13 cellular contexts compared by ENCODE assay signal in genomic region chr18:34990571-34990970, GRCh38. TPM values are rescaled to one million over a fixed set of nuclear protein-coding genes. Genes with fewer than 3 reads are reported as not detected.
A peak's percentile ranks its signal among the peaks of the same experiment; 100 is the strongest.
DNase-seq lines count a peak whose midpoint lies in the region; ATAC-seq and TF ChIP-seq lines count a peak whose summit lies in the region.
"Had no signal": no experiment of that assay in that cellular context is flagged by ENCODE, and none has a peak within 500 bp of the region (broad histone marks: within the 10 kb centered on the region; RNA-seq: fewer than 3 reads in every experiment).

No MANE protein-coding gene starts in this region.

- H3K4me3 Mint-ChIP-seq in Caco-2 (ENCODE audit: unreplicated experiment): no peak overlapping the region
- H3K4me3 Mint-ChIP-seq: endodermal cell had no signal

- ATAC-seq in foreskin keratinocyte: peak; percentile 11
- ATAC-seq: left colon had no signal

- no peak overlapping the region for H3K27ac Mint-ChIP-seq in Caco-2 (ENCODE audit: unreplicated experiment)
- H3K27ac Mint-ChIP-seq: endodermal cell had no signal

- H3K4me1 Mint-ChIP-seq in Caco-2 (ENCODE audit: low read depth, unreplicated experiment): no peaks in the 10 kb centered on the region
- H3K4me1 Mint-ChIP-seq: endodermal cell had no signal

- BruUV-seq in Caco-2 (replicated peaks; lab: Mats Ljungman, UMichigan): no TSS peak

- CTCF ChIA-PET in Caco-2 (lab: Charles Lee): no interaction called here

- peak; percentile 23 for DNase-seq in HT1080 (ENCODE audit: low read depth)
- DNase-seq in astrocyte of the spinal cord (ENCODE audit: low read depth, low spot score): peak; percentile 27
- DNase-seq in foreskin keratinocyte: peak in 1 of 2 donors; percentile 56
- no peak for DNase-seq in Caco-2
- DNase-seq in uterus: no peak
- no peak for DNase-seq in NK-92 treated with Interleukin-12 subunit alpha and Interleukin-12 subunit beta, amount 100 ng/mL, for 24 hours (lab: John Stamatoyannopoulos, UW)
- DNase-seq: activated CD4-positive, alpha-beta T cell treated with anti-CD3 and anti-CD28 coated beads for 48 hours; activated T-cell treated with anti-CD3 and anti-CD28 coated beads for 4 hours; endodermal cell; left colon; stimulated activated CD8-positive, alpha-beta memory T cell treated with anti-CD3 and anti-CD28 coated beads, Interleukin-4, amount 100 ng/mL, for 48 hours; trophoblast cell had no signal

- no peaks in the 10 kb centered on the region for H3K36me3 Mint-ChIP-seq in Caco-2 (ENCODE audit: insufficient read depth, unreplicated experiment)

- no peaks in the 10 kb centered on the region for H3K9me3 ChIP-seq in Caco-2
- H3K9me3 ChIP-seq in uterus: no peaks in the 10 kb centered on the region

- H3K4me1 ChIP-seq in foreskin keratinocyte: peaks cover 15% of the 10 kb centered on the region
- no peaks in the 10 kb centered on the region for H3K4me1 ChIP-seq in Caco-2
- no peaks in the 10 kb centered on the region for H3K4me1 ChIP-seq in uterus

- no peak overlapping the region for H3K4me3 ChIP-seq in astrocyte of the spinal cord (ENCODE audit: low read depth, low read length)
- H3K4me3 ChIP-seq in Caco-2 (ENCODE audit: low read depth, low read length): no peak overlapping the region
- no peak overlapping the region for H3K4me3 ChIP-seq in uterus

- H3K27me3 ChIP-seq in foreskin keratinocyte (no peaks in the 10 kb centered on the region), Caco-2 (replicated peaks; ENCODE audit: control insufficient read depth, insufficient read depth, low read length) (no peaks in the 10 kb centered on the region), uterus (no peaks in the 10 kb centered on the region)

- no peaks in the 10 kb centered on the region for H3K27me3 Mint-ChIP-seq in Caco-2 (ENCODE audit: insufficient read depth, unreplicated experiment)

- H3K27ac ChIP-seq in foreskin keratinocyte: peak overlapping the region; percentile 69
- H3K27ac ChIP-seq in temporal lobe (ENCODE audit: low read depth, low read length): peak overlapping the region; percentile 93
- no peak overlapping the region for H3K27ac ChIP-seq in uterus

- in situ Hi-C loops in astrocyte of the spinal cord (cut with HindIII; ENCODE audit: low sequenced_read_pairs): no loop called here

- no peaks in the 10 kb centered on the region for H3K36me3 ChIP-seq in Caco-2 (ENCODE audit: control insufficient read depth, insufficient read depth, low read length)
- H3K36me3 ChIP-seq in uterus: no peaks in the 10 kb centered on the region

- intact Hi-C loops in Caco-2 (cut with micrococcal nuclease; ENCODE audit: unreplicated experiment) (no loop called here), uterus (cut with DNase I; ENCODE audit: low total_unique reads) (no loop called here)

- TF ChIP-seq CTCF in astrocyte of the spinal cord (IDR thresholded peaks at IDR 0.05; ENCODE audit: low read depth, low read length) (no peak), foreskin keratinocyte (conservative IDR thresholded peaks at IDR 0.05) (no peak), Caco-2 (IDR thresholded peaks at IDR 0.05; ENCODE audit: insufficient read depth in 1 of 2, low read depth in 1 of 2, low read length in 1 of 2, severe bottlenecking in 1 of 2, unreplicated experiment in 1 of 2) (no peak), uterus (IDR thresholded peaks at IDR 0.05) (no peak)

- POLR2A ChIA-PET in Caco-2 (lab: Charles Lee): no interaction called here

- H3K9me3 Mint-ChIP-seq in Caco-2 (ENCODE audit: unreplicated experiment): no peaks in the 10 kb centered on the region

- no peak for TF ChIP-seq POLR2A in uterus (IDR thresholded peaks at IDR 0.05)

RNA-seq across cellular contexts. Expression of gene MAPRE2, which starts 50.6 kb away (rescaled TPM):
- 10.3 and 14.8 TPM in 2 replicates for total RNA-seq in HT1080 (2014; rRNA removed; shearing (Covaris generic))
- polyA plus RNA-seq in HT1080 (2015; cell fraction: cytosol; rRNA removed): 10.7 and 12.6 TPM in 2 replicates
- 18.4 and 18.7 TPM in 2 replicates for polyA plus RNA-seq in HT1080 (2015; cell fraction: nucleus; rRNA removed)
- total RNA-seq in foreskin keratinocyte: 8.0 and 11.0 TPM in 2 replicates
- polyA plus RNA-seq in foreskin keratinocyte: 4.4 and 4.5 TPM in 2 replicates
- 82.4 TPM for total RNA-seq in temporal lobe
- 8.4 and 9.3 TPM in 2 replicates for total RNA-seq in Caco-2 (2022)
- 10 to 100 TPM in 3 of 4 donors, 1 to 10 TPM in 1; 7.4 to 29.8 (median 21.7) TPM for total RNA-seq in uterus

Comparison
In these comparisons a context has a peak if more than half of its experiments do, and no peak if none do; other contexts are left out.
1. DNase-seq: peak in HT1080 (single experiment) and astrocyte of the spinal cord (single experiment); none in Caco-2 (0 of 2), uterus (0 of 2) and NK-92 treated with Interleukin-12 subunit alpha and Interleukin-12 subunit beta, amount 100 ng/mL, for 24 hours (single experiment).
2. H3K27ac ChIP-seq: peak in foreskin keratinocyte (single experiment) and temporal lobe (single experiment); none in uterus (0 of 2).